Comparison of ENCODE assay signal across 29 cellular contexts in the genomic region with DNA sequence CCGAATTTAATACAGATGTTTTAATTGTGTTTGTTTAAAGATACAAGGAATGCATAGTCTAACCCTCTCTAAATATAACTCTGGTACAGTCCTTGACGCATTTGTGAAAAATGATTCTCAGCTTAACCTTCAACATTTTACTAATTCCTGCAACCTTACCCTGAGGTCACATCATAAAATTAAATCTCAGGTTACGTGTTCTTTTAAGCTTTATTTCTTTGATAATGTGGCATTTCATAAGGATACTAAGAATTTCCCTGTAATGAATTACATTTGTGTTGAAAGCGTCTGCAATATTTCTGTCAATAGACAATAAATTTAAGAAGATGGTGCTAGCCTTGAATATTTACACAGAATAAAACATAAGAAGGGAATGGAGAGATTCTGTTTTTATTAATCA.
"Had no signal": no experiment of that assay in that cellular context is flagged by ENCODE, and none has a peak within 500 bp of the region (broad histone marks: within the 10 kb centered on the region; RNA-seq: fewer than 3 reads in every experiment).

No MANE protein-coding gene starts in this region.

- DNase-seq: activated CD4-positive, alpha-beta memory T cell treated with anti-CD3 and anti-CD28 coated beads, Interleukin-2, amount 10 ng/mL, durations not matched to agents 7 days and 5 days; activated CD4-positive, alpha-beta T cell treated with anti-CD3 and anti-CD28 coated beads for 36 hours; activated CD4-positive, alpha-beta T cell treated with anti-CD3 and anti-CD28 coated beads, Interleukin-2, amount 50 U/mL, for 1 hour; activated CD4-positive, CD25-positive, alpha-beta regulatory T cell; activated gamma-delta T cell; activated naive CD4-positive, alpha-beta T cell treated with anti-CD3 and anti-CD28 coated beads for 36 hours; activated naive CD8-positive, alpha-beta T cell treated with anti-CD3 and anti-CD28 coated beads for 36 hours; activated T-cell treated with anti-CD3 and anti-CD28 coated beads for 4 hours; activated T-cell treated with anti-CD3 and anti-CD28 coated beads, Interleukin-2, amount 50 U/mL, for 48 hours; adrenal gland; anterior cingulate cortex; caudate nucleus; MG63; NCI-H1105; NCI-H1436 treated with DMSO at 0.1 percent for 48 hours; NCI-H187; NCI-H2081; NCI-H2171; NCI-H345; NCI-H510A treated with DMSO at 0.1 percent for 48 hours; NCI-H69; NK-92 treated with Interleukin-12 subunit alpha and Interleukin-12 subunit beta, amount 100 ng/mL, for 24 hours; OCI-M1; Right ventricle myocardium superior; SJCRH30; SK-N-SH; T-helper 1 cell had no signal

- H3K4me1 Mint-ChIP-seq: activated CD4-positive, alpha-beta memory T cell treated with anti-CD3 and anti-CD28 coated beads, Interleukin-2, amount 10 ng/mL, durations not matched to agents 7 days and 5 days; activated CD4-positive, alpha-beta T cell treated with anti-CD3 and anti-CD28 coated beads for 36 hours; activated naive CD8-positive, alpha-beta T cell treated with anti-CD3 and anti-CD28 coated beads for 36 hours; activated T-helper 17 cell treated with anti-CD3 and anti-CD28 coated beads, Interleukin-2, amount 50 U/mL, for 72 hours had no signal

- H3K36me3 Mint-ChIP-seq: activated naive CD8-positive, alpha-beta T cell treated with anti-CD3 and anti-CD28 coated beads for 36 hours had no signal

- H3K4me3 Mint-ChIP-seq: activated CD4-positive, alpha-beta memory T cell treated with anti-CD3 and anti-CD28 coated beads, Interleukin-2, amount 10 ng/mL, durations not matched to agents 7 days and 5 days; activated CD4-positive, alpha-beta T cell treated with anti-CD3 and anti-CD28 coated beads for 36 hours; activated naive CD4-positive, alpha-beta T cell treated with anti-CD3 and anti-CD28 coated beads for 36 hours; activated naive CD8-positive, alpha-beta T cell treated with anti-CD3 and anti-CD28 coated beads for 36 hours; activated T-helper 17 cell treated with anti-CD3 and anti-CD28 coated beads, Interleukin-2, amount 50 U/mL, for 72 hours had no signal

- ATAC-seq: activated CD4-positive, alpha-beta T cell treated with anti-CD3 and anti-CD28 coated beads for 36 hours; activated T-helper 17 cell treated with anti-CD3 and anti-CD28 coated beads, Interleukin-2, amount 50 U/mL, for 72 hours; Panc1 had no signal

- H3K27ac Mint-ChIP-seq: activated CD4-positive, alpha-beta memory T cell treated with anti-CD3 and anti-CD28 coated beads, Interleukin-2, amount 10 ng/mL, durations not matched to agents 7 days and 5 days; activated CD4-positive, alpha-beta T cell treated with anti-CD3 and anti-CD28 coated beads for 36 hours; activated naive CD4-positive, alpha-beta T cell treated with anti-CD3 and anti-CD28 coated beads for 36 hours; activated naive CD8-positive, alpha-beta T cell treated with anti-CD3 and anti-CD28 coated beads for 36 hours; activated T-helper 17 cell treated with anti-CD3 and anti-CD28 coated beads, Interleukin-2, amount 50 U/mL, for 72 hours had no signal

- H3K4me3 ChIP-seq: adrenal gland, MG63, SJCRH30 had no signal

- H3K27me3 Mint-ChIP-seq: activated CD4-positive, alpha-beta memory T cell treated with anti-CD3 and anti-CD28 coated beads, Interleukin-2, amount 10 ng/mL, durations not matched to agents 7 days and 5 days; activated CD4-positive, alpha-beta T cell treated with anti-CD3 and anti-CD28 coated beads for 36 hours; activated naive CD8-positive, alpha-beta T cell treated with anti-CD3 and anti-CD28 coated beads for 36 hours; activated T-helper 17 cell treated with anti-CD3 and anti-CD28 coated beads, Interleukin-2, amount 50 U/mL, for 72 hours had no signal
